In genomic region chr12:84508325-84508861, GRCh38 we compare ENCODE assay signal across 1 cellular context.
A peak's percentile ranks its signal among the peaks of the same experiment; 100 is the strongest.
TF ChIP-seq lines count a peak whose summit lies in the region.

No MANE protein-coding gene starts in this region.

TF ChIP-seq in HEK293, 187 proteins besides CTCF, POLR2A, EP300 and RAD21 (continued from another document):
- TF ChIP-seq PATZ1 (tag by site-specific recombination; IDR thresholded peaks at IDR 0.05) (0 out of 2 replicates have a peak, but pooled peaks have one; percentile 12), SP3 (tag by site-specific recombination; IDR thresholded peaks at IDR 0.05) (peak; percentile 21; the same call in 1 of the 2 replicates), ZNF692 (tag by site-specific recombination; IDR thresholded peaks at IDR 0.05) (no peak), REST (tag by site-specific recombination; IDR thresholded peaks at IDR 0.05) (peak; percentile 24; the same call in 1 of the 2 replicates), ZNF600 (tag by site-specific recombination; IDR thresholded peaks at IDR 0.05) (0 out of 2 replicates have a peak, but pooled peaks have one; percentile 44), ZNF366 (tag by site-specific recombination; conservative IDR thresholded peaks at IDR 0.05) (peak; percentile 68), YY2 (tag by site-specific recombination; IDR thresholded peaks at IDR 0.05) (0 out of 2 replicates have a peak, but pooled peaks have one; percentile 21), ZNF529 (tag by site-specific recombination; IDR thresholded peaks at IDR 0.05; ENCODE audit: insufficient replicate concordance) (no peak), ZNF24 (tag by site-specific recombination; IDR thresholded peaks at IDR 0.05) (0 out of 2 replicates have a peak, but pooled peaks have one; percentile 21), SP2 (tag by site-specific recombination; IDR thresholded peaks at IDR 0.05) (no peak), ZFP37 (tag by site-specific recombination; IDR thresholded peaks at IDR 0.05) (0 out of 2 replicates have a peak, but pooled peaks have one; percentile 70), ZNF19 (tag by site-specific recombination; IDR thresholded peaks at IDR 0.05; ENCODE audit: low read depth) (no peak), REPIN1 (tag by site-specific recombination; IDR thresholded peaks at IDR 0.05; ENCODE audit: low read depth) (no peak; the same call in 1 of the 2 replicates), PRDM1 (tag by site-specific recombination; IDR thresholded peaks at IDR 0.05) (peak; percentile 85), ZNF518A (tag by site-specific recombination; conservative IDR thresholded peaks at IDR 0.05; ENCODE audit: low read depth) (peak; percentile 55; the same call in 1 of the 2 replicates), ZBTB21 (tag by site-specific recombination; IDR thresholded peaks at IDR 0.05) (peak; percentile 37; the same call in 1 of the 2 replicates), ZBTB49 (tag by site-specific recombination; IDR thresholded peaks at IDR 0.05; ENCODE audit: low read depth) (no peak), ZBTB44 (tag by site-specific recombination; IDR thresholded peaks at IDR 0.05) (no peak)
TF ChIP-seq in HEK293: peak in this region for 17.
